7 cellular contexts compared by ENCODE assay signal in genomic region chr1:53703174-53703573, GRCh38.
"Had no signal": no experiment of that assay in that cellular context is flagged by ENCODE, and none has a peak within 500 bp of the region (broad histone marks: within the 10 kb centered on the region; RNA-seq: fewer than 3 reads in every experiment).

No MANE protein-coding gene starts in this region.

- H3K36me3 ChIP-seq: HAP-1 had no signal

- H3K4me3 Mint-ChIP-seq: GM23338 had no signal

- H3K9me3 Mint-ChIP-seq: GM23338 had no signal

- H3K9ac ChIP-seq: KMS-11 had no signal

- DNase-seq: H7, IMR-90, KBM-7 had no signal

- H3K4me2 ChIP-seq: KMS-11 had no signal

- H3K27ac ChIP-seq: KMS-11 had no signal

- ATAC-seq: GM23338, HCT116 had no signal

- H3K4me3 ChIP-seq: GM23338, HAP-1 had no signal

- H3K4me1 ChIP-seq: HAP-1 had no signal

- H3K27ac Mint-ChIP-seq: GM23338 had no signal

- H3K9me3 ChIP-seq: HAP-1 had no signal
